14 cellular contexts compared by ENCODE assay signal in genomic region chr6:152233547-152234320, GRCh38.
DNase-seq lines count a peak whose midpoint lies in the region; ATAC-seq and TF ChIP-seq lines count a peak whose summit lies in the region.
"Had no signal": no experiment of that assay in that cellular context is flagged by ENCODE, and none has a peak within 500 bp of the region (broad histone marks: within the 10 kb centered on the region; RNA-seq: fewer than 3 reads in every experiment).

No MANE protein-coding gene starts in this region.

- peak overlapping the region; percentile 64 for H3K4me3 Mint-ChIP-seq in activated CD4-positive, alpha-beta T cell treated with anti-CD3 and anti-CD28 coated beads, Interleukin-2, amount 10 ng/mL, durations not matched to agents 7 days and 5 days
- H3K4me3 Mint-ChIP-seq: activated B cell treated with CpG ODN at 0.5 μM for 24 hours, immature natural killer cell, nephron progenitor cell had no signal

- intact Hi-C loops in sigmoid colon (cut with DNase I) = no loop called here

- peaks cover 30% of the 10 kb centered on the region for H3K4me1 Mint-ChIP-seq in activated CD4-positive, alpha-beta T cell treated with anti-CD3 and anti-CD28 coated beads, Interleukin-2, amount 10 ng/mL, durations not matched to agents 7 days and 5 days
- H3K4me1 Mint-ChIP-seq: activated B cell treated with CpG ODN at 0.5 μM for 24 hours, immature natural killer cell, nephron progenitor cell had no signal

- no peak overlapping the region for H2AFZ ChIP-seq in SK-N-SH (ENCODE audit: low read depth)

- DNase-seq in SK-N-SH (no peak), dermis blood vessel endothelial cell (peak; percentile 49), sigmoid colon (no peak), NCI-H345 treated with DMSO at 0.1 percent for 48 hours (lab: John Stamatoyannopoulos, UW; ENCODE audit: unreplicated experiment) (no peak), NCI-H1105 (lab: John Stamatoyannopoulos, UW) (no peak), H7 (no peak)
- peak; percentile 56 for DNase-seq in activated CD4-positive, alpha-beta T cell treated with anti-CD3 and anti-CD28 coated beads, Interleukin-2, amount 10 ng/mL, durations not matched to agents 7 days and 5 days
- DNase-seq: activated B cell treated with CpG ODN at 0.5 μM for 24 hours, immature natural killer cell, NCI-H1048, NCI-H526, nephron progenitor cell had no signal

- H3K79me2 ChIP-seq in SK-N-SH (ENCODE audit: insufficient read depth) = no peaks in the 10 kb centered on the region

- H3K27ac Mint-ChIP-seq in activated CD4-positive, alpha-beta T cell treated with anti-CD3 and anti-CD28 coated beads, Interleukin-2, amount 10 ng/mL, durations not matched to agents 7 days and 5 days = peak overlapping the region; percentile 91
- H3K27ac Mint-ChIP-seq: activated B cell treated with CpG ODN at 0.5 μM for 24 hours, nephron progenitor cell had no signal

- H3K27ac ChIP-seq in SK-N-SH (ENCODE audit: low read depth in 2 of 2, low read length in 1 of 2) = peak overlapping the region; percentile 44 to 91; a peak in 3 of 4 replicates
- peak overlapping the region in 3 of 4 donors; percentile 4 to 33 (median 6) for H3K27ac ChIP-seq in sigmoid colon
- H3K27ac ChIP-seq: 22Rv1 had no signal

- TF ChIP-seq EP300 in SK-N-SH (IDR thresholded peaks at IDR 0.05; ENCODE audit: borderline replicate concordance in 1 of 2, low read depth in 1 of 2, low read length in 1 of 2) = no peak
- no peak for TF ChIP-seq EP300 in sigmoid colon (IDR thresholded peaks at IDR 0.05)

- TF ChIP-seq CTCF in SK-N-SH (IDR thresholded peaks at IDR 0.05) (no peak), sigmoid colon (IDR thresholded peaks at IDR 0.05) (no peak)

- no peaks in the 10 kb centered on the region for H3K27me3 ChIP-seq in SK-N-SH (ENCODE audit: insufficient read depth)
- H3K27me3 ChIP-seq in sigmoid colon = no peaks in the 10 kb centered on the region
- H3K27me3 ChIP-seq in H7 (ENCODE audit: control insufficient read depth, insufficient read depth, low read length) = no peaks in the 10 kb centered on the region

- H3K4me2 ChIP-seq in SK-N-SH = 0 out of 2 replicates have a peak overlapping the region, but pooled peaks have one; percentile 21

- TF ChIP-seq POLR2A in sigmoid colon (IDR thresholded peaks at IDR 0.05) = no peak

- no peaks in the 10 kb centered on the region for H3K27me3 Mint-ChIP-seq in activated CD4-positive, alpha-beta T cell treated with anti-CD3 and anti-CD28 coated beads, Interleukin-2, amount 10 ng/mL, durations not matched to agents 7 days and 5 days
- H3K27me3 Mint-ChIP-seq: activated B cell treated with CpG ODN at 0.5 μM for 24 hours had no signal

- CTCF ChIA-PET in SK-N-SH (lab: Yijun Ruan, JAX) = interaction anchor here (0.9 kb wide), 1 partner anchor 34 kb away, joined by 3 read pairs; no protein-coding TSS in a partner anchor
- CTCF ChIA-PET in activated CD4-positive, alpha-beta T cell treated with anti-CD3 and anti-CD28 coated beads, Interleukin-2, amount 10 ng/mL, durations not matched to agents 7 days and 5 days (lab: Charles Lee) = interaction anchor here (0.6 to 2.2 kb wide), 5 partner anchors 12 to 554 kb away, joined by 3 to 8 read pairs (median 3); no protein-coding TSS in a partner anchor

- H3K4me3 ChIP-seq in SK-N-SH (ENCODE audit: low read depth in 2 of 2, low read length in 1 of 2) (no peak overlapping the region), sigmoid colon (no peak overlapping the region), H7 (ENCODE audit: insufficient read depth, low read depth, low read length) (no peak overlapping the region)

- H3F3A ChIP-seq in SK-N-SH (replicated peaks; ENCODE audit: insufficient read depth) = peaks cover 34% of the 10 kb centered on the region

- no peaks in the 10 kb centered on the region for H4K20me1 ChIP-seq in SK-N-SH (ENCODE audit: insufficient read depth)

- peaks cover 0 to 3% of the 10 kb centered on the region in 2 experiments; a peak in 3 of 4 replicates for H3K4me1 ChIP-seq in SK-N-SH (ENCODE audit: control insufficient read depth in 1 of 2, insufficient read depth in 2 of 2, low read depth in 1 of 2, low read length in 1 of 2)
- peaks cover 0 to 8% (median 0%) of the 10 kb centered on the region in 4 donors for H3K4me1 ChIP-seq in sigmoid colon

- no peak overlapping the region; the same call in 1 of the 2 replicates for H3K9ac ChIP-seq in SK-N-SH

- H3K9me3 ChIP-seq in SK-N-SH (no peaks in the 10 kb centered on the region), sigmoid colon (no peaks in the 10 kb centered on the region)

- POLR2A ChIA-PET in SK-N-SH (lab: Yijun Ruan, JAX) = no interaction called here
- POLR2A ChIA-PET in activated CD4-positive, alpha-beta T cell treated with anti-CD3 and anti-CD28 coated beads, Interleukin-2, amount 10 ng/mL, durations not matched to agents 7 days and 5 days (lab: Charles Lee) = interaction anchor here (0.6 kb wide), 1 partner anchor 476 kb away, joined by 4 read pairs; no protein-coding TSS in a partner anchor

- 93% methylated on average over 16 of the region's 17 CpGs for WGBS in SK-N-SH (ENCODE audit: low lambda C conversion rate)
- 83 to 87% methylated on average over 17 of the region's 17 CpGs for WGBS in sigmoid colon, 2 donors

- TF ChIP-seq RAD21 in SK-N-SH (IDR thresholded peaks at IDR 0.05; ENCODE audit: low read length) = no peak

- peaks cover 54% of the 10 kb centered on the region for H3K36me3 Mint-ChIP-seq in activated CD4-positive, alpha-beta T cell treated with anti-CD3 and anti-CD28 coated beads, Interleukin-2, amount 10 ng/mL, durations not matched to agents 7 days and 5 days (ENCODE audit: low read depth)

- H3K36me3 ChIP-seq in SK-N-SH (replicated peaks in 1 of 2; ENCODE audit: control insufficient read depth in 1 of 2, insufficient read depth in 2 of 2, low read length in 1 of 2) = peaks cover 61 to 78% of the 10 kb centered on the region in 2 experiments
- H3K36me3 ChIP-seq in sigmoid colon = peaks cover 11 to 99% (median 39%) of the 10 kb centered on the region in 4 donors
- no peaks in the 10 kb centered on the region for H3K36me3 ChIP-seq in H7 (replicated peaks; ENCODE audit: control insufficient read depth, insufficient read depth, low read length)

- H3K9me3 Mint-ChIP-seq in activated CD4-positive, alpha-beta T cell treated with anti-CD3 and anti-CD28 coated beads, Interleukin-2, amount 10 ng/mL, durations not matched to agents 7 days and 5 days = no peaks in the 10 kb centered on the region
- H3K9me3 Mint-ChIP-seq: activated B cell treated with CpG ODN at 0.5 μM for 24 hours, immature natural killer cell, nephron progenitor cell had no signal

- no peaks in the 10 kb centered on the region for H3K9me2 ChIP-seq in SK-N-SH

- ATAC-seq in SK-N-SH treated with all-trans-retinoic acid at 6 μM for 48 hours = no peak

TF ChIP-seq in SK-N-SH, 30 proteins besides CTCF, POLR2A, EP300 and RAD21:
- TF ChIP-seq FOXJ3 (CRISPR knock-in tag; IDR thresholded peaks at IDR 0.05) (no peak), CHD2 (IDR thresholded peaks at IDR 0.05; ENCODE audit: low read length, partially characterized antibody) (no peak), SMC3 (IDR thresholded peaks at IDR 0.05; ENCODE audit: low read depth, low read length) (no peak)

TF ChIP-seq in SK-N-SH treated with all-trans-retinoic acid at 6 μM for 48 hours, 23 proteins besides CTCF, POLR2A, EP300 and RAD21:
- TF ChIP-seq TSHZ2 (CRISPR knock-in tag; IDR thresholded peaks at IDR 0.05) = no peak
- no peak for TF ChIP-seq ZNF8 (CRISPR knock-in tag; IDR thresholded peaks at IDR 0.05)
- TF ChIP-seq RARB (CRISPR knock-in tag; IDR thresholded peaks at IDR 0.05) = no peak
- TF ChIP-seq ESRRG (CRISPR knock-in tag; IDR thresholded peaks at IDR 0.05) = no peak

Comparison
In these comparisons a context has a peak if more than half of its experiments do, and no peak if none do; other contexts are left out.
1. DNase-seq: peak in activated CD4-positive, alpha-beta T cell treated with anti-CD3 and anti-CD28 coated beads, Interleukin-2, amount 10 ng/mL, durations not matched to agents 7 days and 5 days (single experiment) and dermis blood vessel endothelial cell (single experiment); none in SK-N-SH (single experiment), sigmoid colon (single experiment), NCI-H345 treated with DMSO at 0.1 percent for 48 hours (single experiment), NCI-H1105 (single experiment) and H7 (single experiment).